ENCODE assay signal across 1 cellular context in the genomic region with DNA sequence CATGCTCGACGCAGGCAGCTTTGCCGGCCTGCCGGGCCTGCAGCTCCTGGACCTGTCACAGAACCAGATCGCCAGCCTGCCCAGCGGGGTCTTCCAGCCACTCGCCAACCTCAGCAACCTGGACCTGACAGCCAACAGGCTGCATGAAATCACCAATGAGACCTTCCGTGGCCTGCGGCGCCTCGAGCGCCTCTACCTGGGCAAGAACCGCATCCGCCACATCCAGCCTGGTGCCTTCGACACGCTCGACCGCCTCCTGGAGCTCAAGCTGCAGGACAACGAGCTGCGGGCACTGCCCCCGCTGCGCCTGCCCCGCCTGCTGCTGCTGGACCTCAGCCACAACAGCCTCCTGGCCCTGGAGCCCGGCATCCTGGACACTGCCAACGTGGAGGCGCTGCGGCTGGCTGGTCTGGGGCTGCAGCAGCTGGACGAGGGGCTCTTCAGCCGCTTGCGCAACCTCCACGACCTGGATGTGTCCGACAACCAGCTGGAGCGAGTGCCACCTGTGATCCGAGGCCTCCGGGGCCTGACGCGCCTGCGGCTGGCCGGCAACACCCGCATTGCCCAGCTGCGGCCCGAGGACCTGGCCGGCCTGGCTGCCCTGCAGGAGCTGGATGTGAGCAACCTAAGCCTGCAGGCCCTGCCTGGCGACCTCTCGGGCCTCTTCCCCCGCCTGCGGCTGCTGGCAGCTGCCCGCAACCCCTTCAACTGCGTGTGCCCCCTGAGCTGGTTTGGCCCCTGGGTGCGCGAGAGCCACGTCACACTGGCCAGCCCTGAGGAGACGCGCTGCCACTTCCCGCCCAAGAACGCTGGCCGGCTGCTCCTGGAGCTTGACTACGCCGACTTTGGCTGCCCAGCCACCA.
TF ChIP-seq lines count a peak whose summit lies in the region.

No MANE protein-coding gene starts in this region.

TF ChIP-seq in H1, 55 proteins besides CTCF, POLR2A, EP300 and RAD21:
- no peak for TF ChIP-seq BACH1 (IDR thresholded peaks at IDR 0.05; ENCODE audit: low read length)
- TF ChIP-seq NRF1 (IDR thresholded peaks at IDR 0.05; ENCODE audit: low read depth, low read length) = no peak
- no peak for TF ChIP-seq RBBP5 (IDR thresholded peaks at IDR 0.05; ENCODE audit: borderline replicate concordance, low read depth, low read length)
- no peak for TF ChIP-seq JUN (IDR thresholded peaks at IDR 0.05; ENCODE audit: low read depth, low read length)
- no peak for TF ChIP-seq JUND (IDR thresholded peaks at IDR 0.05; ENCODE audit: low read length)
- TF ChIP-seq FOSL1 (IDR thresholded peaks at IDR 0.05; ENCODE audit: insufficient read depth, low read depth, low read length) = no peak
- TF ChIP-seq CEBPB (IDR thresholded peaks at IDR 0.05; ENCODE audit: low read depth, low read length) = 0 out of 2 replicates have a peak, but pooled peaks have one; percentile 20
- TF ChIP-seq SP2 (IDR thresholded peaks at IDR 0.05; ENCODE audit: low read length) = no peak
